In genomic region chr1:247293047-247293446, GRCh38 we compare ENCODE assay signal across 1 cellular context.
TF ChIP-seq lines count a peak whose summit lies in the region.

No MANE protein-coding gene starts in this region.

TF ChIP-seq in K562, 482 proteins besides CTCF, POLR2A, EP300 and RAD21 (continued from another document):
- TF ChIP-seq CLOCK (CRISPR knock-in tag; IDR thresholded peaks at IDR 0.05; ENCODE audit: borderline replicate concordance) (no peak), TRIM28 (IDR thresholded peaks at IDR 0.05) (no peak), SRF (CRISPR knock-in tag; IDR thresholded peaks at IDR 0.05) (no peak), BRD9 (IDR thresholded peaks at IDR 0.05; ENCODE audit: low read depth, partially characterized antibody) (no peak), CTCFL (IDR thresholded peaks at IDR 0.05; ENCODE audit: borderline replicate concordance, insufficient read depth, low read depth, low read length, poor library complexity, severe bottlenecking) (no peak)
